19 cellular contexts compared by ENCODE assay signal in the genomic region with DNA sequence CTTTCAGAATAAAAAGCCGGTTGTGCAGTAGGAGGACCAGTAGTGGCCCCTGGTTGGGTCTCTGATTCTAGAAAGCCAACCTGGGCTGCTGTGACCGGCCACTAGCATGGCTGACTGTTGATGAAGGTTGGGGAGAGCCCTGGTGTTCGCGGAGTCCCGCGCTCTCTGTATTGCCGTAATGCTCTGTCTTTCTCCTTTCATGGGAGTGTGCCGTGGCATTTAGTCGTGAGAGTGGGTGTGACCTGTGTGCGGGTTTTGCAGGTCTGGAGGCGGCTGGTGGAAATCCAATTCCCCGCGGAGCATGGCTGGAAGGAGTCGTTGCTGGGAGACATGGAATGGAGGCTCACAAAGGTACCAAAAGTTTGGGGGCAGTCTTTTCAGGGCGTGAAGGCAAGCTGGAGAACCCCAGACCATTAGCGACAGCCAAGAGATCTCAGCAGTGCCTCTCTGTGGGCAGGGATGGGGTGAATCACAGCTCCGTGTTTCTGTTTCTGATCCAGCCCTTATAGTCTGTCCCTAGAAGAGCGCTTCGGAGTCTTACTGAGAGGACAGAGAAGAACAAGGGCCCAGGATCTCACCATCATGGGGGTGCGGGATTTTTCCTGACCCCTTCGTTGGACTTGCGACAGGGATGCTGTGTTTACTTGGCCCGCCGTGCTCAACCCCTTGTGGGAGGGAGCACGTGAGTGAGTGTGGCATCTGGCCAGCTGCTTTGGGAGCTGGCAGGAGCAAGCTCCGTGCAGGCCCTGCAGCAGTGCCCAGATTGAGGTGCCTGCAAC. TPM values are rescaled to one million over a fixed set of nuclear protein-coding genes. Genes with fewer than 3 reads are reported as not detected.
DNase-seq lines count a peak whose midpoint lies in the region; ATAC-seq and TF ChIP-seq lines count a peak whose summit lies in the region.
"Had no signal": no experiment of that assay in that cellular context is flagged by ENCODE, and none has a peak within 500 bp of the region (broad histone marks: within the 10 kb centered on the region; RNA-seq: fewer than 3 reads in every experiment).

No MANE protein-coding gene starts in this region.

- TF ChIP-seq CTCF in Peyer's patch (IDR thresholded peaks at IDR 0.05) (no peak), osteoblast (IDR thresholded peaks at IDR 0.05; ENCODE audit: extremely low read depth, low read depth, low read length) (no peak)

- H3K27me3 ChIP-seq in Peyer's patch: no peaks in the 10 kb centered on the region
- no peaks in the 10 kb centered on the region for H3K27me3 ChIP-seq in osteoblast (ENCODE audit: insufficient read depth, low read length)
- H3K27me3 ChIP-seq: brain microvascular endothelial cell, SJCRH30 had no signal

- H3K27ac ChIP-seq in Peyer's patch (no peak overlapping the region), osteoblast (ENCODE audit: low read depth, low read length) (no peak overlapping the region)
- H3K27ac ChIP-seq: 22Rv1, brain microvascular endothelial cell, SJCRH30 had no signal

- H3K79me2 ChIP-seq in osteoblast (ENCODE audit: insufficient read depth, low read length): peaks cover 20% of the 10 kb centered on the region

- no peak for TF ChIP-seq POLR2A in Peyer's patch (IDR thresholded peaks at IDR 0.05)

- H3K4me1 ChIP-seq in Peyer's patch (no peaks in the 10 kb centered on the region), osteoblast (ENCODE audit: insufficient read depth, low read length) (no peaks in the 10 kb centered on the region)

- peaks cover 18% of the 10 kb centered on the region for H4K20me1 ChIP-seq in osteoblast (ENCODE audit: insufficient read depth, low read length)

- H2AFZ ChIP-seq in osteoblast (ENCODE audit: low read length): no peak overlapping the region

- ATAC-seq in Right ventricle myocardium superior (ENCODE audit: poor library complexity) (peak; percentile 92), HG02678 (IDR thresholded peaks at IDR 0.05; ENCODE audit: unreplicated experiment) (no peak), GM19328 (IDR thresholded peaks at IDR 0.05; ENCODE audit: unreplicated experiment) (no peak)
- ATAC-seq: activated CD4-positive, CD25-positive, alpha-beta regulatory T cell treated with anti-CD3 and anti-CD28 coated beads, Interleukin-2, amount 50 U/mL, for 24 hours had no signal

- H3K9me3 ChIP-seq in Peyer's patch: no peaks in the 10 kb centered on the region
- no peaks in the 10 kb centered on the region for H3K9me3 ChIP-seq in osteoblast (ENCODE audit: low read depth, low read length)

- H3K4me3 ChIP-seq in Peyer's patch: no peak overlapping the region
- no peak overlapping the region for H3K4me3 ChIP-seq in osteoblast (ENCODE audit: insufficient read depth, low read length)
- H3K4me3 ChIP-seq: SJCRH30 had no signal

- H3K36me3 ChIP-seq in Peyer's patch (peaks cover 0 to 78% (median 0%) of the 10 kb centered on the region in 3 donors), osteoblast (ENCODE audit: insufficient read depth, low read length) (peaks cover 53% of the 10 kb centered on the region)
- H3K36me3 ChIP-seq: SJCRH30 had no signal

- no peak overlapping the region for H3K4me2 ChIP-seq in osteoblast (ENCODE audit: insufficient read depth, low read length)

- DNase-seq in DMS 273 (lab: John Stamatoyannopoulos, UW; ENCODE audit: unreplicated experiment) (peak; percentile 17), DMS 273 treated with DMSO at 0.1 percent for 48 hours (lab: John Stamatoyannopoulos, UW) (no peak), Peyer's patch (peak in 2 of 3 donors; percentile 29 to 42), Right ventricle myocardium superior (peak; percentile 69), osteoblast (ENCODE audit: insufficient read length, low spot score, missing footprints) (peak; percentile 71), RKO (ENCODE audit: low spot score) (no peak)
- DNase-seq: brain microvascular endothelial cell; erythroblast; IMR-90; MM.1S; NCI-H2029 treated with DMSO at 0.1 percent for 48 hours; NCI-H524; SJCRH30; small intestine; stimulated activated CD4-positive, alpha-beta T cell treated with anti-CD3 and anti-CD28 coated beads, Interleukin-4, amount 100 ng/mL, for 4 hours had no signal

- intact Hi-C loops in Right ventricle myocardium superior (cut with DNase I): no loop called here

RNA-seq across cellular contexts. Expression of a gene that starts 56.5 kb away (rescaled TPM):
- total RNA-seq in Peyer's patch (100 to 1,000 TPM; 187 to 404 (median 293) TPM), Right ventricle myocardium superior (29.9 TPM), osteoblast (134 and 143 TPM in 2 replicates)

Comparison
In these comparisons a context has a peak if more than half of its experiments do, and no peak if none do; other contexts are left out.
1. DNase-seq: peak in DMS 273 (single experiment), Peyer's patch (2 of 3), Right ventricle myocardium superior (single experiment) and osteoblast (single experiment); none in DMS 273 treated with DMSO at 0.1 percent for 48 hours (single experiment) and RKO (single experiment).